In the genomic region with DNA sequence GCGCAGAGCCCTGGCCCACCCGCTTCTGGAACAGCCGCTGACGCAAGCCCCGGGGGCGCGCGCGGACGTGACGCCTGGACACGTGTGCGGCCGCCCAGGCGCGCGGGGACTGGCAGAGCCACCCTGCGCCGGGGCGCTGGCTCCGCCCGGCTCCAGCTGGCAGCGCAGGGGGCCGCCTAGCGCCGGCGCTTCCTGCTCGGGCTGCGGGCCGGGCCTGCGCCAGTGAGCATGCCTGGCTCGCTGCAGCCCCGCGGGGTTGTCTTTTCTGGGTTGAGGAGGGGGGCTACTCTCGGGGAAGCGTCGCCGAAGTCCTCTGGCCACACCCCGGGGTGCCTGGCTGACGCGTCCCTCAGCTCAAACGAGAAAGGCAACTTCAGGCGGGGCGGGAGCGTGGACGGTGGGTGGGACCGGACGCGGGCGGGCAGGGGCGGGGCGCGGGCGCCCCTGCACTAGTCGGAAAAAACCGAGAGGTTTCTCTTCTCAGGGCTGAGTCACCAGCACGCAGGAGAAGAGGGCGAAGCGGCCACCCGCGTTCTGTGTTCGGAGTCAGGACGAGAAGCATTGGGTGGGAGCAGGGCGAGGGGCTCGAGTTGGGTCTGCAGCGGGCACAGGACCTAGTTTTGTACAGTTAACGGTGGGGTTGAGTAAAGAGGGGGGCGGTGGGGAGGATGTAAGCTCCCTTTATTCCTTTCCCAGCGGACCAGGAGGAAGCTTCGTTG, we compare ENCODE assay signal across 8 cellular contexts. TPM values are rescaled to one million over a fixed set of nuclear protein-coding genes. Genes with fewer than 3 reads are reported as not detected.
DNase-seq lines count a peak whose midpoint lies in the region; ATAC-seq, FAIRE-seq and TF ChIP-seq lines count a peak whose summit lies in the region.

A gene with protein sequence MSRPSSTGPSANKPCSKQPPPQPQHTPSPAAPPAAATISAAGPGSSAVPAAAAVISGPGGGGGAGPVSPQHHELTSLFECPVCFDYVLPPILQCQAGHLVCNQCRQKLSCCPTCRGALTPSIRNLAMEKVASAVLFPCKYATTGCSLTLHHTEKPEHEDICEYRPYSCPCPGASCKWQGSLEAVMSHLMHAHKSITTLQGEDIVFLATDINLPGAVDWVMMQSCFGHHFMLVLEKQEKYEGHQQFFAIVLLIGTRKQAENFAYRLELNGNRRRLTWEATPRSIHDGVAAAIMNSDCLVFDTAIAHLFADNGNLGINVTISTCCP (minus strand): TSS at position 48 of the 719 bp plus-strand sequence. CDS start 320 bp downstream, outside the sequence.

- no peaks in the 10 kb centered on the region for H3K9me3 ChIP-seq in T-helper 17 cell (ENCODE audit: control insufficient read depth, low read length, poor library complexity, severe bottlenecking)

- no peaks in the 10 kb centered on the region for H3K27me3 Mint-ChIP-seq in T-helper 17 cell

- peak; percentile 52 for ATAC-seq in HG02840 (IDR thresholded peaks at IDR 0.05; ENCODE audit: low FRiP score, unreplicated experiment)
- peak; percentile 84 for ATAC-seq in T-helper 17 cell
- ATAC-seq in left ventricle myocardium superior = peak; percentile 92

- peaks cover 32% of the 10 kb centered on the region for H3K4me1 Mint-ChIP-seq in T-helper 17 cell

- peak; percentile 94 for DNase-seq in GM13977 (ENCODE audit: low spot score)
- peak; percentile 100 for DNase-seq in NCI-H146 (lab: John Stamatoyannopoulos, UW)
- peak; percentile 87 to 91 (median 90) for DNase-seq in T-helper 17 cell
- peak; percentile 68 to 100 (median 93) for DNase-seq in amygdala (lab: John Stamatoyannopoulos, UW)
- DNase-seq in left ventricle myocardium superior = peak; percentile 96
- DNase-seq in pulmonary artery endothelial cell (ENCODE audit: low read depth, low spot score) = peak; percentile 85
- DNase-seq in urothelium cell line (ENCODE audit: low spot score) = peak; percentile 90

- H3K4me3 Mint-ChIP-seq in T-helper 17 cell = peak within 1 kb of the TSS; percentile 99

- TF ChIP-seq CTCF in GM13977 (IDR thresholded peaks at IDR 0.05; ENCODE audit: extremely low read depth, insufficient read depth, missing control alignments) = no peak

- in situ Hi-C loops in GM13977 (cut with MboI; ENCODE audit: low pct_unique_long_range_greater_than_20kb, low sequenced_read_pairs, unreplicated experiment) = no loop called here

- H3K27ac Mint-ChIP-seq in T-helper 17 cell = peak within 1 kb of the TSS; percentile 99

- intact Hi-C loops in left ventricle myocardium superior (cut with micrococcal nuclease) = no loop called here

- H3K36me3 Mint-ChIP-seq in T-helper 17 cell (ENCODE audit: low read depth) = no peaks in the 10 kb centered on the region

- no peak for FAIRE-seq in urothelium cell line (lab: Jason Lieb, UNC)

RNA-seq across cellular contexts. Expression of the gene that starts here (rescaled TPM):
- 10 to 100 TPM; 44.2 to 70.9 TPM for total RNA-seq in T-helper 17 cell
- total RNA-seq in left ventricle myocardium superior = 23.2 TPM
- total RNA-seq in pulmonary artery endothelial cell = 20.5 and 24.1 TPM in 2 replicates

Comparison
In these comparisons a context has a peak if more than half of its experiments do, and no peak if none do; other contexts are left out.
1. Peak in every context shown above with its lines: DNase-seq and ATAC-seq.